Comparison of ENCODE assay signal across 30 cellular contexts in the genomic region with DNA sequence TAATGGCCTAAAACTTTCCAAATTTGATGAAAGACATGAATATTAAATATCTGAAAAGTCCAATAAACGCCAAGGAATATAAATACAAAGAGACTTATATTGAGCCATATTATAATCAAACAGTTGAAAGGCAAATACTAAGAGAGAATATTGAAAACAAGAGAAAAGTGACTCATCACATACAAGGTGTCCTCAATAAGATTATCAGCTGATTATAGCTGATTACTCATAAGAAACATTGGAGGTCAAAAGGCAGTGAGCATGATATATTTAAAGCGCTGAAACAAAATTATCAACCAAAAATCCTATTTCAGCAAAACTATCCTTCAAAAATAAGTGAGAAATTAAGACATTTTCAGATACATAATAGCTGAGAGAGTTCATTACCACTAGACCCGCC. TPM values are rescaled to one million over a fixed set of nuclear protein-coding genes. Genes with fewer than 3 reads are reported as not detected.
"Had no signal": no experiment of that assay in that cellular context is flagged by ENCODE, and none has a peak within 500 bp of the region (broad histone marks: within the 10 kb centered on the region; RNA-seq: fewer than 3 reads in every experiment).

No MANE protein-coding gene starts in this region.

- H3K36me3 ChIP-seq: colonic mucosa, esophagus squamous epithelium, gastrocnemius medialis, prostate gland, right atrium auricular region, thoracic aorta, tibial nerve, upper lobe of right lung, uterus had no signal

- H3K4me1 ChIP-seq: colonic mucosa, gastrocnemius medialis, prostate gland, right atrium auricular region, tibial nerve, upper lobe of right lung, uterus had no signal

- H3K4me3 Mint-ChIP-seq: dendritic cell treated with granulocyte-macrophage colony-stimulating factor and Interleukin-4, amounts not matched to agents 40 ng/mL and 50 ng/mL, for 4 days; mesothelial cell of epicardium; naive thymus-derived CD8-positive, alpha-beta T cell; nephron progenitor cell; stimulated activated memory B cell treated with anti-CD40 and anti-IgM and Interleukin-4, amounts not matched to agents 10 μg/mL and 1 μg/mL and 100 μg/mL, for 72 hours had no signal

- H3K27ac Mint-ChIP-seq: dendritic cell treated with granulocyte-macrophage colony-stimulating factor and Interleukin-4, amounts not matched to agents 40 ng/mL and 50 ng/mL, for 4 days; mesothelial cell of epicardium; naive thymus-derived CD8-positive, alpha-beta T cell; nephron progenitor cell; stimulated activated memory B cell treated with anti-CD40 and anti-IgM and Interleukin-4, amounts not matched to agents 10 μg/mL and 1 μg/mL and 100 μg/mL, for 72 hours had no signal

- H3K9me3 Mint-ChIP-seq: dendritic cell treated with granulocyte-macrophage colony-stimulating factor and Interleukin-4, amounts not matched to agents 40 ng/mL and 50 ng/mL, for 4 days; naive thymus-derived CD8-positive, alpha-beta T cell; nephron progenitor cell; stimulated activated memory B cell treated with anti-CD40 and anti-IgM and Interleukin-4, amounts not matched to agents 10 μg/mL and 1 μg/mL and 100 μg/mL, for 72 hours had no signal

- H3K9me3 ChIP-seq: colonic mucosa, esophagus squamous epithelium, gastrocnemius medialis, prostate gland, right atrium auricular region, thoracic aorta, tibial nerve, upper lobe of right lung, uterus had no signal

- FAIRE-seq: keratinocyte had no signal

- H3K4me3 ChIP-seq: colonic mucosa, esophagus squamous epithelium, gastrocnemius medialis, lung, prostate gland, right atrium auricular region, thoracic aorta, tibial nerve, upper lobe of right lung, uterus had no signal

- H3K36me3 Mint-ChIP-seq: mesothelial cell of epicardium; naive thymus-derived CD8-positive, alpha-beta T cell; stimulated activated memory B cell treated with anti-CD40 and anti-IgM and Interleukin-4, amounts not matched to agents 10 μg/mL and 1 μg/mL and 100 μg/mL, for 72 hours had no signal

- H3K27me3 ChIP-seq: colonic mucosa, esophagus squamous epithelium, gastrocnemius medialis, right atrium auricular region, tibial nerve, upper lobe of right lung, uterus had no signal

- H3K27ac ChIP-seq: colonic mucosa, esophagus squamous epithelium, gastrocnemius medialis, prostate gland, right atrium auricular region, thoracic aorta, tibial nerve, upper lobe of right lung, uterus had no signal

- H3K4me1 Mint-ChIP-seq: nephron progenitor cell; stimulated activated memory B cell treated with anti-CD40 and anti-IgM and Interleukin-4, amounts not matched to agents 10 μg/mL and 1 μg/mL and 100 μg/mL, for 72 hours had no signal

- DNase-seq: colonic mucosa; effector CD8-positive, alpha-beta T cell; erythroblast; esophagus squamous epithelium; gastrocnemius medialis; head of caudate nucleus; left ventricle myocardium superior; mesenchymal stem cell; naive thymus-derived CD8-positive, alpha-beta T cell; nephron progenitor cell; nucleus accumbens; stimulated activated CD4-positive, alpha-beta T cell treated with anti-CD3 and anti-CD28 coated beads, Interleukin-2, amount 100 ng/mL, for 24 hours; stimulated activated CD4-positive, alpha-beta T cell treated with anti-CD3 and anti-CD28 coated beads, Interleukin-4, amount 100 ng/mL, for 24 hours; stimulated activated naive CD8-positive, alpha-beta T cell treated with anti-CD3 and anti-CD28 coated beads, Interleukin-15, Interleukin-2, amounts not matched to agents 100 U/mL and 50 U/mL, for 24 hours; uterus had no signal

RNA-seq across cellular contexts. Expression of a gene that starts 7.8 kb away (rescaled TPM):
- total RNA-seq: chondrocyte, fibroblast of villous mesenchyme, glomerular endothelial cell, left ventricle myocardium superior, myocyte, osteocyte, right atrium auricular region had no signal
- polyA plus RNA-seq: naive thymus-derived CD8-positive, alpha-beta T cell had no signal
